ENCODE assay signal across 1 cellular context in genomic region chr9:113261917-113262671, GRCh38.
TF ChIP-seq lines count a peak whose summit lies in the region.

No MANE protein-coding gene starts in this region.

TF ChIP-seq in HepG2, 621 proteins besides CTCF, POLR2A, EP300 and RAD21:
- 0 out of 2 replicates have a peak, but pooled peaks have one; percentile 16 for TF ChIP-seq GFI1 (CRISPR knock-in tag; IDR thresholded peaks at IDR 0.05; ENCODE audit: borderline replicate concordance)
- no peak for TF ChIP-seq ZMAT3 (CRISPR knock-in tag; conservative IDR thresholded peaks at IDR 0.05)
- no peak for TF ChIP-seq KDM5A (IDR thresholded peaks at IDR 0.05; ENCODE audit: borderline replicate concordance, low read length)
- peak; percentile 6; the same call in 1 of the 2 replicates for TF ChIP-seq ZMYM3 (CRISPR knock-in tag; IDR thresholded peaks at IDR 0.05)
- no peak for TF ChIP-seq FUBP1 (CRISPR knock-in tag; IDR thresholded peaks at IDR 0.05; ENCODE audit: borderline replicate concordance)
- TF ChIP-seq, protein P1, sequence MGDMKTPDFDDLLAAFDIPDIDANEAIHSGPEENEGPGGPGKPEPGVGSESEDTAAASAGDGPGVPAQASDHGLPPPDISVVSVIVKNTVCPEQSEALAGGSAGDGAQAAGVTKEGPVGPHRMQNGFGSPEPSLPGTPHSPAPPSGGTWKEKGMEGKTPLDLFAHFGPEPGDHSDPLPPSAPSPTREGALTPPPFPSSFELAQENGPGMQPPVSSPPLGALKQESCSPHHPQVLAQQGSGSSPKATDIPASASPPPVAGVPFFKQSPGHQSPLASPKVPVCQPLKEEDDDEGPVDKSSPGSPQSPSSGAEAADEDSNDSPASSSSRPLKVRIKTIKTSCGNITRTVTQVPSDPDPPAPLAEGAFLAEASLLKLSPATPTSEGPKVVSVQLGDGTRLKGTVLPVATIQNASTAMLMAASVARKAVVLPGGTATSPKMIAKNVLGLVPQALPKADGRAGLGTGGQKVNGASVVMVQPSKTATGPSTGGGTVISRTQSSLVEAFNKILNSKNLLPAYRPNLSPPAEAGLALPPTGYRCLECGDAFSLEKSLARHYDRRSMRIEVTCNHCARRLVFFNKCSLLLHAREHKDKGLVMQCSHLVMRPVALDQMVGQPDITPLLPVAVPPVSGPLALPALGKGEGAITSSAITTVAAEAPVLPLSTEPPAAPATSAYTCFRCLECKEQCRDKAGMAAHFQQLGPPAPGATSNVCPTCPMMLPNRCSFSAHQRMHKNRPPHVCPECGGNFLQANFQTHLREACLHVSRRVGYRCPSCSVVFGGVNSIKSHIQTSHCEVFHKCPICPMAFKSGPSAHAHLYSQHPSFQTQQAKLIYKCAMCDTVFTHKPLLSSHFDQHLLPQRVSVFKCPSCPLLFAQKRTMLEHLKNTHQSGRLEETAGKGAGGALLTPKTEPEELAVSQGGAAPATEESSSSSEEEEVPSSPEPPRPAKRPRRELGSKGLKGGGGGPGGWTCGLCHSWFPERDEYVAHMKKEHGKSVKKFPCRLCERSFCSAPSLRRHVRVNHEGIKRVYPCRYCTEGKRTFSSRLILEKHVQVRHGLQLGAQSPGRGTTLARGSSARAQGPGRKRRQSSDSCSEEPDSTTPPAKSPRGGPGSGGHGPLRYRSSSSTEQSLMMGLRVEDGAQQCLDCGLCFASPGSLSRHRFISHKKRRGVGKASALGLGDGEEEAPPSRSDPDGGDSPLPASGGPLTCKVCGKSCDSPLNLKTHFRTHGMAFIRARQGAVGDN (CRISPR knock-in tag; IDR thresholded peaks at IDR 0.05), result no peak
- 0 out of 2 replicates have a peak, but pooled peaks have one; percentile 20 for TF ChIP-seq ZSCAN20 (CRISPR knock-in tag; IDR thresholded peaks at IDR 0.05; ENCODE audit: borderline replicate concordance)
- no peak for TF ChIP-seq ZNF772 (CRISPR knock-in tag; IDR thresholded peaks at IDR 0.05)
- TF ChIP-seq SP5 (CRISPR knock-in tag; IDR thresholded peaks at IDR 0.05; ENCODE audit: borderline replicate concordance, low read depth), result no peak
- TF ChIP-seq TEAD3 (CRISPR knock-in tag; optimal IDR thresholded peaks at IDR 0.05; ENCODE audit: borderline replicate concordance), result peak; percentile 43
- TF ChIP-seq HDAC1 (CRISPR knock-in tag; IDR thresholded peaks at IDR 0.05), result no peak
- peak; percentile 18; the same call in 1 of the 2 replicates for TF ChIP-seq HNF4A (CRISPR knock-in tag; IDR thresholded peaks at IDR 0.05)
- TF ChIP-seq, protein P2, sequence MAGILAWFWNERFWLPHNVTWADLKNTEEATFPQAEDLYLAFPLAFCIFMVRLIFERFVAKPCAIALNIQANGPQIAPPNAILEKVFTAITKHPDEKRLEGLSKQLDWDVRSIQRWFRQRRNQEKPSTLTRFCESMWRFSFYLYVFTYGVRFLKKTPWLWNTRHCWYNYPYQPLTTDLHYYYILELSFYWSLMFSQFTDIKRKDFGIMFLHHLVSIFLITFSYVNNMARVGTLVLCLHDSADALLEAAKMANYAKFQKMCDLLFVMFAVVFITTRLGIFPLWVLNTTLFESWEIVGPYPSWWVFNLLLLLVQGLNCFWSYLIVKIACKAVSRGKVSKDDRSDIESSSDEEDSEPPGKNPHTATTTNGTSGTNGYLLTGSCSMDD (CRISPR knock-in tag; IDR thresholded peaks at IDR 0.05), result no peak
- no peak for TF ChIP-seq ETV5 (CRISPR knock-in tag; IDR thresholded peaks at IDR 0.05; ENCODE audit: borderline replicate concordance)
